Comparison of ENCODE assay signal across 8 cellular contexts in the genomic region with DNA sequence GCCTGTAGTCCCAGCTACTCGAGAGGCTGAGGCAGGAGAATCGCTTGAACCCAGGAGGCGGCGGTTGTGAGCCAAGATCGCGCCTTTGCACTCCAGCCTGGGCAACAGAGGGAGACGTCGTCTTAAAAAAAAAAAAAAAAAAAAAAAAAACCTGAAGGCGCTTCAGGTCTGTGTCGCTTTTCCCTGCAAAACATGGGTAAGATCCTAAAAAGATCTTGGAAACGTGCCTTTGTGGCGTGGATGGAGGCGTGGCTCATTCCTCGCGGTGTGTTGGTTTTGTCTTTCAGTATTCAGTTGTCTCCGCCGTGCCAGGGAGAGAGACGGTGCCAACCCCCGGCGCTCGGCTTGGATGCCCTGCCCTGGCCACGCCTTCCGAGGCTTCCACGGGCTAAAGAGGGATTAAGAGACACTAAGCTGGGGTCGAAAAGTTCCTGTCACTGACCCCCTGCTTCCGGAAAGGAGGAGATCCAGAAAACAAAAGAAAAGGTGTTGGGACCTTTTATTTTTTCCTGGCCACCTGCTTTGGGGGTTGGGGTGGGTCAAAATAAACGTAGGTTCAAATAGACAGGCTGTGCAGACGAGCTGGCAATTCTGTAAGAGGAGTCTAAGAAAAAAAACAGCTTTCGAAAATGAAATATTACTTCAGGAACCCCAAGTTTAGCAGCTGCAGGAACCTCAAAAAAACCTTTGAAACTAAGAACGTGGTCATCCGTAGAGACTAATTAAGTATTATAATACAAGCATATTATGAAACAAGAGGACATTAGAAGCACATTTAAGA. TPM values are rescaled to one million over a fixed set of nuclear protein-coding genes. Genes with fewer than 3 reads are reported as not detected.
A peak's percentile ranks its signal among the peaks of the same experiment; 100 is the strongest.
DNase-seq lines count a peak whose midpoint lies in the region; ATAC-seq and TF ChIP-seq lines count a peak whose summit lies in the region.

No MANE protein-coding gene starts in this region.

- no peak for TF ChIP-seq CTCF in progenitor cell of endocrine pancreas (IDR thresholded peaks at IDR 0.05; ENCODE audit: unreplicated experiment)

- no peaks in the 10 kb centered on the region for H3K9me3 Mint-ChIP-seq in activated T-helper 17 cell treated with anti-CD3 and anti-CD28 coated beads, Interleukin-2, amount 50 U/mL, for 72 hours
- H3K9me3 Mint-ChIP-seq in progenitor cell of endocrine pancreas (ENCODE audit: low read depth): no peaks in the 10 kb centered on the region

- H3K27me3 Mint-ChIP-seq in activated T-helper 17 cell treated with anti-CD3 and anti-CD28 coated beads, Interleukin-2, amount 50 U/mL, for 72 hours: peaks cover 4% of the 10 kb centered on the region
- peaks cover 13% of the 10 kb centered on the region for H3K27me3 Mint-ChIP-seq in progenitor cell of endocrine pancreas

- H3K27ac Mint-ChIP-seq in activated T-helper 17 cell treated with anti-CD3 and anti-CD28 coated beads, Interleukin-2, amount 50 U/mL, for 72 hours: peak overlapping the region; percentile 97
- peak overlapping the region; percentile 95 for H3K27ac Mint-ChIP-seq in progenitor cell of endocrine pancreas

- H3K4me3 Mint-ChIP-seq in activated T-helper 17 cell treated with anti-CD3 and anti-CD28 coated beads, Interleukin-2, amount 50 U/mL, for 72 hours: peak overlapping the region; percentile 98
- H3K4me3 Mint-ChIP-seq in progenitor cell of endocrine pancreas (ENCODE audit: low read depth): peak overlapping the region; percentile 94

- DNase-seq in DMS79 treated with DMSO at 0.1 percent for 48 hours (lab: John Stamatoyannopoulos, UW) (peak; percentile 58), NCI-H82 treated with DMSO at 0.1 percent for 48 hours (lab: John Stamatoyannopoulos, UW; ENCODE audit: unreplicated experiment) (peak; percentile 32), glomerular visceral epithelial cell (ENCODE audit: extremely low spot score) (peak; percentile 60), progenitor cell of endocrine pancreas (ENCODE audit: low spot score, unreplicated experiment) (no peak), GOT3 (lab: John Stamatoyannopoulos, UW) (no peak)

- ATAC-seq in HG02571 (IDR thresholded peaks at IDR 0.05; ENCODE audit: unreplicated experiment) (peak; percentile 11), HG03378 (IDR thresholded peaks at IDR 0.05; ENCODE audit: unreplicated experiment) (no peak)
- peak; percentile 29 for ATAC-seq in activated T-helper 17 cell treated with anti-CD3 and anti-CD28 coated beads, Interleukin-2, amount 50 U/mL, for 72 hours (replicated peaks)

- H3K4me1 Mint-ChIP-seq in activated T-helper 17 cell treated with anti-CD3 and anti-CD28 coated beads, Interleukin-2, amount 50 U/mL, for 72 hours: peaks cover 20% of the 10 kb centered on the region
- H3K4me1 Mint-ChIP-seq in progenitor cell of endocrine pancreas (ENCODE audit: low read depth): peaks cover 6% of the 10 kb centered on the region

- H3K36me3 Mint-ChIP-seq in activated T-helper 17 cell treated with anti-CD3 and anti-CD28 coated beads, Interleukin-2, amount 50 U/mL, for 72 hours (ENCODE audit: low read depth): peaks cover 21% of the 10 kb centered on the region
- H3K36me3 Mint-ChIP-seq in progenitor cell of endocrine pancreas (ENCODE audit: insufficient read depth): peaks cover 2% of the 10 kb centered on the region

RNA-seq across cellular contexts. Expression of gene SLC35F2, which starts 1.1 kb away (rescaled TPM):
- 10 to 100 TPM; 16.9 to 29.2 TPM for total RNA-seq in activated T-helper 17 cell treated with anti-CD3 and anti-CD28 coated beads, Interleukin-2, amount 50 U/mL, for 72 hours
- 17.5 and 19.4 TPM in 2 replicates for total RNA-seq in progenitor cell of endocrine pancreas

Comparison
In these comparisons a context has a peak if more than half of its experiments do, and no peak if none do; other contexts are left out.
1. DNase-seq: peak in DMS79 treated with DMSO at 0.1 percent for 48 hours (single experiment), NCI-H82 treated with DMSO at 0.1 percent for 48 hours (single experiment) and glomerular visceral epithelial cell (single experiment); none in progenitor cell of endocrine pancreas (single experiment) and GOT3 (single experiment).